In the genomic region with DNA sequence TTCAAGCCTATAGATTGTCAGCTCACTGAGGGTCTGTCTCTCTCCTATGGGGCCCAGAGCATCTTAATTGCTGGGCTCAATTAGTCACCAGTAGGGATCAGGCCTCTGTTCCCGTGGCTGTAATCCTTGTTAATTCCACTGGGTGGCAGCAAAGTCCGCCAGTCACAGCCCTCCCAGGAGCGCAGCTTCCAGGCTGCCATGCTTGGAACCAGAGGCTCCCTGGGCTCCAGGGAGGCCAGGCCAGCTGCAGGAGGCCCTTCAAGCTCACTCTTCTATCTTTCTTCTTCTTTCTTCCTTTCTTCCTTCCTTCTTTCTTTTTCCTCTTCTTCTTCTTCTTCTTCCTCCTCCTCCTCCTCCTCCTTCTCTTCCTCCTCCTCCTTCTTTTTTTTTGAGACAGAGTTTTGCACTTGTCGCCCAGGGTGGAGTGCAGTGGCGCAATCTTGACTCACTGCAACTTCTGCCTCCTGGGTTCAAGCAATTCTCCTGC, we compare ENCODE assay signal across 8 cellular contexts. TPM values are rescaled to one million over a fixed set of nuclear protein-coding genes. Genes with fewer than 3 reads are reported as not detected.
DNase-seq lines count a peak whose midpoint lies in the region; ATAC-seq and TF ChIP-seq lines count a peak whose summit lies in the region.

No MANE protein-coding gene starts in this region.

- H3K4me1 ChIP-seq in sigmoid colon: peaks cover 0 to 13% (median 8%) of the 10 kb centered on the region in 4 donors

- H3K27me3 ChIP-seq in sigmoid colon: no peaks in the 10 kb centered on the region

- H3K36me3 ChIP-seq in sigmoid colon: no peaks in the 10 kb centered on the region

- no peak overlapping the region for H3K4me3 ChIP-seq in sigmoid colon

- DNase-seq in Ammon's horn (ENCODE audit: low spot score): peak; percentile 90
- DNase-seq in NCI-H146 (lab: John Stamatoyannopoulos, UW): peak; percentile 67
- peak; percentile 35 to 68 (median 60) for DNase-seq in T-helper 1 cell
- DNase-seq in amniotic epithelial cell (ENCODE audit: low read depth): peak; percentile 69
- peak; percentile 81 for DNase-seq in left ventricle myocardium superior
- peak; percentile 89 for DNase-seq in sigmoid colon

- intact Hi-C loops in left ventricle myocardium superior (cut with micrococcal nuclease) (no loop called here), sigmoid colon (cut with DNase I) (loop anchor here (1.0 kb wide), 1 partner anchor 66 kb away; no protein-coding TSS in a partner anchor)

- no peaks in the 10 kb centered on the region for H3K9me3 ChIP-seq in sigmoid colon

- no peak overlapping the region for H3K27ac ChIP-seq in sigmoid colon

- 34 to 37% methylated on average over 5 of the region's 5 CpGs for WGBS in sigmoid colon, 2 donors

- TF ChIP-seq POLR2A in sigmoid colon (IDR thresholded peaks at IDR 0.05): no peak

- ATAC-seq in GM21528 (IDR thresholded peaks at IDR 0.05; ENCODE audit: low FRiP score, unreplicated experiment): peak; percentile 60
- peak; percentile 87 for ATAC-seq in left ventricle myocardium superior
- ATAC-seq in HG03097 (IDR thresholded peaks at IDR 0.05; ENCODE audit: low FRiP score, unreplicated experiment): no peak

- peak; percentile 89 to 95 (median 92) for TF ChIP-seq CTCF in sigmoid colon (IDR thresholded peaks at IDR 0.05)

- TF ChIP-seq EP300 in sigmoid colon (IDR thresholded peaks at IDR 0.05): no peak

RNA-seq across cellular contexts. Expression of gene RNU5B-1, which starts 14.4 kb away (rescaled TPM):
- 40.8 TPM for total RNA-seq in left ventricle myocardium superior
- total RNA-seq in sigmoid colon: not detected
- polyA plus RNA-seq in sigmoid colon: not detected

RNA-seq across cellular contexts. Expression of gene RNU5A-1, which starts 23.1 kb away (rescaled TPM):
- not detected for total RNA-seq in left ventricle myocardium superior
- total RNA-seq in sigmoid colon: not detected
- not detected for polyA plus RNA-seq in sigmoid colon

RNA-seq across cellular contexts. Expression of gene PARP16, which starts 32.2 kb away (rescaled TPM):
- total RNA-seq in left ventricle myocardium superior (4.1 TPM), sigmoid colon (10 to 100 TPM in 2 of 4 donors, 1 to 10 TPM in 2; 4.4 to 12.5 (median 10.4) TPM)
- polyA plus RNA-seq in sigmoid colon: 10 to 100 TPM in 1 of 3 donors, 1 to 10 TPM in 2; 5.5 to 10.2 (median 8.4) TPM

RNA-seq across cellular contexts. Expression of gene IGDCC3, which starts 58.9 kb away (rescaled TPM):
- total RNA-seq in left ventricle myocardium superior: 0.10 TPM
- total RNA-seq in sigmoid colon: under 1 TPM in 3 of 4 donors, not detected in 1; under 0.01 to 0.55 (median 0.41) TPM
- polyA plus RNA-seq in sigmoid colon: under 1 TPM in 2 of 3 donors, not detected in 1; under 0.01 to 0.12 TPM

Comparison
In these comparisons a context has a peak if more than half of its experiments do, and no peak if none do; other contexts are left out.
1. RNA of gene RNU5B-1, which starts 14.4 kb away (total RNA-seq): 40.8 TPM in left ventricle myocardium superior (single experiment); not detected in sigmoid colon; every median in the first group is over 10 times any median in the second.
2. Peak in every context shown above with its lines, with median percentiles within 50 percentile points of each other: DNase-seq.